In the genomic region with DNA sequence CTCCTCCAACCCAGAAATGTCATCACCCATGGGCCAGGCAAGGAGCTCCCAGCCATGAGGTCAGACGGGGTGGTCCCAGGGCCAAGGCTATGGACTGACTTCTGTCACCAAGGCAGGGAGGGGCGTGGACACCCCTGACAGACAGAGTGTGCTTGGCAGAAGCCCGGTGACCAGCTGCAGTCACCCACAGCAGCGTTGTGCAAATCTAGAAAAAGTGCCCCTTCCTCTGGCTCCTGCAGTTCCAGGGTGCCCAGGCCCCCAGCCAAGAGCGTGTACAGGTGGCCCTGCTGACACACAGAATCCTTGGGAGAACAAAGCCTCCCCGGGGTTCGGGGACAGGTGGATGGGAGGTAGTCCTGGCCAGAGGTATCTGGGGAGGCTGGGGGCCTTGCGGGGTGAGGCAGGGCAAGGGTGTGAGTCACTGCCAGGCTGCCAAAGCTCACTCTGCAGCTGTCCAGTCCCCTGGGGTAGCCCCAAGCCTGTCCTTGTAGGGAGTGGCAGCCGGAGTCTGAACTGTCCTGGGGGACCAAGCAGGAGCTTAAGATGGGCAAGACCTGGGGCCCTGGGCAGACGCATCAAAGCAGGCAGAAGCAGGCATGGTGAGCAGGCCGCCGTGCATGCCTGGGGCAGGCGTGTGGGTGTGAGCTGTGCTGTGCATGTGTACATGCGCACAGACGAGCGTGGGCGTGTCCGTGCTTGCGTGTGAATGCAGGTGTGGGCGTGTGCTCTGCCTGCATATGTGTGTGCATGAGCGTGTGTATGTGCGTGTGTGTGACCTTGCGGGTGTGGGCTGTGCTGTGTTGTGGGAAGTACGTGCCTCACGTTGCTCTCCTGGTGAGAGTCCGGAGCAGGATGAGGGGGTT, we compare ENCODE assay signal across 9 cellular contexts. TPM values are rescaled to one million over a fixed set of nuclear protein-coding genes. Genes with fewer than 3 reads are reported as not detected.
DNase-seq lines count a peak whose midpoint lies in the region; ATAC-seq and TF ChIP-seq lines count a peak whose summit lies in the region.
"Had no signal": no experiment of that assay in that cellular context is flagged by ENCODE, and none has a peak within 500 bp of the region (broad histone marks: within the 10 kb centered on the region; RNA-seq: fewer than 3 reads in every experiment).

No MANE protein-coding gene starts in this region.

- peak overlapping the region; percentile 55 for H3K9ac ChIP-seq in Karpas-422 (ENCODE audit: low read length)

- H3K4me3 ChIP-seq in Karpas-422 (ENCODE audit: low read length): peak overlapping the region; percentile 10; the same call in 1 of the 2 replicates
- H3K4me3 ChIP-seq in vagina: no peak overlapping the region

- no peaks in the 10 kb centered on the region for H3K9me3 Mint-ChIP-seq in brain

- peak overlapping the region in 3 of 5 experiments; percentile 11 to 45 (median 40) for H3K27ac Mint-ChIP-seq in brain

- DNase-seq in activated CD4-positive, alpha-beta T cell treated with anti-CD3 and anti-CD28 coated beads for 48 hours: peak; percentile 49
- no peak for DNase-seq in activated CD4-positive, alpha-beta T cell treated with anti-CD3 and anti-CD28 coated beads, Interleukin-2, amount 50 U/mL, for 1 hour
- DNase-seq in Karpas-422 (peak; percentile 91), putamen (ENCODE audit: low spot score) (peak; percentile 40), vagina (ENCODE audit: extremely low spot score in 2 of 2) (no peak), GM19238 (ENCODE audit: insufficient read length, low spot score) (no peak)

- peaks cover 17% of the 10 kb centered on the region for H3K4me1 Mint-ChIP-seq in brain

- H3K4me2 ChIP-seq in Karpas-422 (ENCODE audit: low read depth, low read length, poor library complexity, severe bottlenecking): peak overlapping the region; percentile 98

- H3K27me3 ChIP-seq in Karpas-422 (ENCODE audit: low read length): no peaks in the 10 kb centered on the region
- no peaks in the 10 kb centered on the region for H3K27me3 ChIP-seq in vagina

- peaks cover 24% of the 10 kb centered on the region for H3K79me2 ChIP-seq in Karpas-422 (ENCODE audit: low read length)

- TF ChIP-seq POLR2A in vagina (IDR thresholded peaks at IDR 0.05): no peak

- H3K27ac ChIP-seq in Karpas-422 (ENCODE audit: low read length): peak overlapping the region; percentile 97
- no peak overlapping the region for H3K27ac ChIP-seq in vagina

- H3K9me3 ChIP-seq in Karpas-422 (ENCODE audit: low read length) (no peaks in the 10 kb centered on the region), vagina (no peaks in the 10 kb centered on the region)

- no peak overlapping the region for H2AFZ ChIP-seq in Karpas-422 (ENCODE audit: low read length)

- peaks cover 6% of the 10 kb centered on the region for H3K36me3 Mint-ChIP-seq in brain

- peaks cover 11% of the 10 kb centered on the region; the same call in 1 of the 2 replicates for H4K20me1 ChIP-seq in Karpas-422 (ENCODE audit: insufficient read depth, low read depth, low read length)

- TF ChIP-seq CTCF in brain (conservative IDR thresholded peaks at IDR 0.05): no peak
- no peak for TF ChIP-seq CTCF in vagina (IDR thresholded peaks at IDR 0.05)

- peaks cover 7% of the 10 kb centered on the region for H3K36me3 ChIP-seq in Karpas-422 (ENCODE audit: insufficient read depth, low read length)
- H3K36me3 ChIP-seq in vagina: peaks cover 0 to 3% of the 10 kb centered on the region in 2 donors

- ATAC-seq in GM19324 (IDR thresholded peaks at IDR 0.05; ENCODE audit: low FRiP score, unreplicated experiment): no peak

- peaks cover 4% of the 10 kb centered on the region for H3K27me3 Mint-ChIP-seq in brain

- no peaks in the 10 kb centered on the region for H3K9me2 ChIP-seq in Karpas-422 (replicated peaks; ENCODE audit: insufficient read depth, low read length)

- intact Hi-C loops in vagina (cut with DNase I): no loop called here

- H3K4me1 ChIP-seq in Karpas-422 (ENCODE audit: low read length): peaks cover 52% of the 10 kb centered on the region
- H3K4me1 ChIP-seq in vagina: peaks cover 58% of the 10 kb centered on the region

- H3K4me3 Mint-ChIP-seq in brain: peak overlapping the region in 1 of 5 experiments; percentile 61

RNA-seq across cellular contexts. Expression of a gene that starts 3.3 kb away (rescaled TPM):
- 50.5 and 72.2 TPM in 2 replicates for total RNA-seq in Karpas-422 (2014; rRNA removed; shearing (Covaris generic); ENCODE audit: low replicate concordance)
- polyA plus RNA-seq in brain (ENCODE audit: insufficient read depth, low read depth, low replicate concordance): 11.6 TPM
- total RNA-seq in vagina: 3.4 TPM

RNA-seq across cellular contexts. Expression of a gene that starts 3.6 kb away (rescaled TPM):
- total RNA-seq in Karpas-422 (2014; rRNA removed; shearing (Covaris generic); ENCODE audit: low replicate concordance): 334 and 357 TPM in 2 replicates
- 717 TPM for polyA plus RNA-seq in brain (ENCODE audit: insufficient read depth, low read depth, low replicate concordance)
- total RNA-seq in vagina: 181 TPM

RNA-seq across cellular contexts. Expression of a gene that starts 11.3 kb away (rescaled TPM):
- not detected in 2 replicates for total RNA-seq in Karpas-422 (2014; rRNA removed; shearing (Covaris generic); ENCODE audit: low replicate concordance)
- polyA plus RNA-seq in brain (ENCODE audit: insufficient read depth, low read depth, low replicate concordance): 1.0 TPM
- 11.0 TPM for total RNA-seq in vagina

RNA-seq across cellular contexts. Expression of a gene that starts 28.0 kb away (rescaled TPM):
- 18.0 and 18.7 TPM in 2 replicates for total RNA-seq in Karpas-422 (2014; rRNA removed; shearing (Covaris generic); ENCODE audit: low replicate concordance)
- polyA plus RNA-seq in brain (ENCODE audit: insufficient read depth, low read depth, low replicate concordance): 27.6 TPM
- 64.8 TPM for total RNA-seq in vagina

RNA-seq across cellular contexts. Expression of a gene that starts 52.3 kb away (rescaled TPM):
- total RNA-seq in Karpas-422 (2014; rRNA removed; shearing (Covaris generic); ENCODE audit: low replicate concordance): not detected in 2 replicates
- polyA plus RNA-seq in brain (ENCODE audit: insufficient read depth, low read depth, low replicate concordance): 8.7 TPM
- 4.2 TPM for total RNA-seq in vagina
- polyA plus RNA-seq: fibroblast of lung had no signal

Comparison
In these comparisons a context has a peak if more than half of its experiments do, and no peak if none do; other contexts are left out.
1. DNase-seq: peak in activated CD4-positive, alpha-beta T cell treated with anti-CD3 and anti-CD28 coated beads for 48 hours (single experiment), Karpas-422 (single experiment) and putamen (single experiment); none in activated CD4-positive, alpha-beta T cell treated with anti-CD3 and anti-CD28 coated beads, Interleukin-2, amount 50 U/mL, for 1 hour (single experiment), vagina (0 of 2) and GM19238 (single experiment).
2. RNA of a gene that starts 3.3 kb away (total RNA-seq): 50.5 to 72.2 TPM in Karpas-422; 3.4 TPM in vagina (single experiment); every median in the first group is over 10 times any median in the second.
3. RNA of a gene that starts 11.3 kb away (total RNA-seq): 11.0 TPM in vagina (single experiment); not detected in Karpas-422; every median in the first group is over 10 times any median in the second.